1 cellular context compared by ENCODE assay signal in genomic region chr19:18520848-18521691, GRCh38.
TF ChIP-seq lines count a peak whose summit lies in the region.

No MANE protein-coding gene starts in this region.

TF ChIP-seq in IMR-90, 13 proteins besides CTCF, POLR2A, EP300 and RAD21:
- TF ChIP-seq MAZ (IDR thresholded peaks at IDR 0.05; ENCODE audit: borderline replicate concordance, low read depth, low read length) (peak; percentile 4; the same call in 1 of the 2 replicates), RFX5 (IDR thresholded peaks at IDR 0.05; ENCODE audit: low read depth, low read length) (no peak), RCOR1 (IDR thresholded peaks at IDR 0.05; ENCODE audit: insufficient replicate concordance, low read length) (no peak), MAFK (IDR thresholded peaks at IDR 0.05; ENCODE audit: low read depth, low read length) (no peak), MXI1 (IDR thresholded peaks at IDR 0.05; ENCODE audit: borderline replicate concordance, low read depth, low read length) (peak; percentile 39; the same call in 1 of the 2 replicates), ELK1 (IDR thresholded peaks at IDR 0.05; ENCODE audit: borderline replicate concordance, low read depth, low read length) (no peak), CEBPB (IDR thresholded peaks at IDR 0.05; ENCODE audit: low read depth, low read length) (no peak), FOS (IDR thresholded peaks at IDR 0.05; ENCODE audit: low read depth, low read length) (no peak), CHD1 (IDR thresholded peaks at IDR 0.05; ENCODE audit: low read depth, low read length) (no peak), BHLHE40 (IDR thresholded peaks at IDR 0.05; ENCODE audit: low read depth, low read length) (no peak), NFE2L2 (IDR thresholded peaks at IDR 0.05; ENCODE audit: low read depth, low read length) (no peak)
